18 cellular contexts compared by ENCODE assay signal in the genomic region with DNA sequence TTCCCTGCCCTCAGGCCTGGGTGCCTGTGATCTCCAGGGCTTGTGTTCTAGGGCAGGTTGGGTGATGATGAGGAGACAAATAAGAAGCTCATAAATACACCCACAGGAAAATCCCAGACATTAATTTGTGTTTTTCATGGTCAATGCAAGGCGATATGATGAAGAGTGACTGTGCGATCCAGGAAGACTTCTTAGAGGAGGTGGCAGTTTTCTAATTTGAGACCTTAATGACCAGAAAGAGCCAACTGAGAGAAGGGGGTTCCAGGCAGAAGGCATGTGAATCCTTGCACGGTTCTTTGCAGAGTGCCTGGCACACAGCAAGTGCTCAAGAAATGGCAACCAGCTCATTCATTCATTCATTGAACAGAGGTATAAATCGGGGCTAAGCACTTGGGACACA. TPM values are rescaled to one million over a fixed set of nuclear protein-coding genes. Genes with fewer than 3 reads are reported as not detected.
DNase-seq lines count a peak whose midpoint lies in the region; ATAC-seq, FAIRE-seq and TF ChIP-seq lines count a peak whose summit lies in the region.
"Had no signal": no experiment of that assay in that cellular context is flagged by ENCODE, and none has a peak within 500 bp of the region (broad histone marks: within the 10 kb centered on the region; RNA-seq: fewer than 3 reads in every experiment).

No MANE protein-coding gene starts in this region.

- H3F3A ChIP-seq in MM.1S (ENCODE audit: insufficient read depth, low read length): no peaks in the 10 kb centered on the region

- H2BK5ac ChIP-seq in mesenchymal stem cell (ENCODE audit: low read depth, low read length, poor library complexity, severe bottlenecking): no peak overlapping the region

- H4K20me1 ChIP-seq in K562 (replicated peaks; ENCODE audit: control insufficient read depth, insufficient read depth, low read length) (peaks cover 4% of the 10 kb centered on the region; the same call in 1 of the 2 replicates), MM.1S (ENCODE audit: insufficient read depth, low read length) (no peaks in the 10 kb centered on the region)

- no peak for TF ChIP-seq CTCF in K562 (IDR thresholded peaks at IDR 0.05 in 2 of 3, conservative IDR thresholded peaks at IDR 0.05 in 1 of 3; ENCODE audit: insufficient read depth in 2 of 3, low read depth in 1 of 3, low read length in 3 of 3)
- no peak for TF ChIP-seq CTCF in MM.1S (IDR thresholded peaks at IDR 0.05; ENCODE audit: low read length)

- H3K9ac ChIP-seq in NT2/D1 (ENCODE audit: insufficient read length, low read depth) (peak overlapping the region; percentile 11), K562 (ENCODE audit: insufficient read depth in 1 of 2, low read depth in 2 of 2, low read length in 2 of 2) (no peak overlapping the region), iPS-15b (ENCODE audit: low read depth, low read length) (no peak overlapping the region), MM.1S (ENCODE audit: low read length) (no peak overlapping the region), mesenchymal stem cell (ENCODE audit: low read length) (no peak overlapping the region)
- H3K9ac ChIP-seq: GM23248 had no signal

- no peak overlapping the region for H2BK12ac ChIP-seq in mesenchymal stem cell (ENCODE audit: low read length in 2 of 2)

- TF ChIP-seq RAD21 in K562 (CRISPR knock-in tag; conservative IDR thresholded peaks at IDR 0.05 in 1 of 2, IDR thresholded peaks at IDR 0.05 in 1 of 2): no peak

- no peaks in the 10 kb centered on the region for H3K9me3 ChIP-seq in NT2/D1 (ENCODE audit: insufficient read depth, low read length)
- H3K9me3 ChIP-seq in K562 (replicated peaks; ENCODE audit: control insufficient read depth, insufficient read depth, low read depth, low read length): no peaks in the 10 kb centered on the region
- no peaks in the 10 kb centered on the region for H3K9me3 ChIP-seq in iPS-15b (ENCODE audit: control insufficient read depth, insufficient read depth, low read length)
- H3K9me3 ChIP-seq in MM.1S (replicated peaks; ENCODE audit: insufficient read depth, low read length): no peaks in the 10 kb centered on the region
- H3K9me3 ChIP-seq in mesenchymal stem cell (ENCODE audit: control insufficient read depth, low read length): no peaks in the 10 kb centered on the region
- H3K9me3 ChIP-seq: Caco-2 had no signal

- no peak overlapping the region for H2BK15ac ChIP-seq in mesenchymal stem cell (ENCODE audit: low read depth, poor library complexity, severe bottlenecking)

- H3K27me3 ChIP-seq in NT2/D1 (ENCODE audit: insufficient read depth, insufficient read length) (peaks cover 48% of the 10 kb centered on the region), K562 (ENCODE audit: control insufficient read depth in 2 of 2, insufficient read depth in 2 of 2, low read length in 2 of 2) (peaks cover 8 to 32% of the 10 kb centered on the region in 2 experiments; a peak in 4 of 5 replicates), iPS-15b (ENCODE audit: control insufficient read depth, insufficient read depth, low read length) (peaks cover 26% of the 10 kb centered on the region), MM.1S (replicated peaks; ENCODE audit: insufficient read depth, low read length) (no peaks in the 10 kb centered on the region), mesenchymal stem cell (ENCODE audit: control insufficient read depth in 1 of 2, insufficient read depth in 1 of 2, low read length in 2 of 2) (peaks cover 49 to 53% of the 10 kb centered on the region in 2 experiments)

- H2BK120ac ChIP-seq in mesenchymal stem cell (ENCODE audit: low read depth, low read length): no peak overlapping the region

- no peak overlapping the region for H3K27ac ChIP-seq in K562 (ENCODE audit: extremely low read depth, low read depth, low read length)
- H3K27ac ChIP-seq in MM.1S (ENCODE audit: low read length): no peak overlapping the region
- no peak overlapping the region for H3K27ac ChIP-seq in mesenchymal stem cell (ENCODE audit: low read length, poor library complexity, severe bottlenecking)
- H3K27ac ChIP-seq: C4-2B, GM23248 had no signal

- FAIRE-seq in K562 (lab: Jason Lieb, UNC) (no peak), GM12891 (lab: Jason Lieb, UNC) (no peak)
- FAIRE-seq: A204.1, D721Med, G401.6, GM12892, GM18507 had no signal

- no TSS peak for BruUV-seq in K562 (replicated peaks; lab: Mats Ljungman, UMichigan)

- H4K8ac ChIP-seq in mesenchymal stem cell (ENCODE audit: low read length): no peak overlapping the region

- no peaks in the 10 kb centered on the region for H3K9me2 ChIP-seq in MM.1S (replicated peaks; ENCODE audit: insufficient read depth, low read length)

- H3K14ac ChIP-seq in mesenchymal stem cell (ENCODE audit: low read length in 2 of 2): no peak overlapping the region

- no peak overlapping the region for H2AK5ac ChIP-seq in mesenchymal stem cell (ENCODE audit: low read length, severe bottlenecking)

- TF ChIP-seq EP300 in K562 (IDR thresholded peaks at IDR 0.05; ENCODE audit: low read length): no peak

- WGBS in K562 (ENCODE audit: insufficient coverage, low coverage, missing lambda C conversion rate): 15% methylated on average over 4 of the region's 4 CpGs
- 74% methylated on average over 4 of the region's 4 CpGs for WGBS in mesenchymal stem cell

- ATAC-seq in K562: no peak

- TF ChIP-seq POLR2A in K562 (conservative IDR thresholded peaks at IDR 0.05) (no peak), GM12891 (IDR thresholded peaks at IDR 0.05; ENCODE audit: low read depth, low read length) (no peak)

- H4K91ac ChIP-seq in mesenchymal stem cell (ENCODE audit: low read length): no peak overlapping the region

- in situ Hi-C loops in K562 (cut with MboI): no loop called here

- H3K36me3 ChIP-seq in NT2/D1 (ENCODE audit: insufficient read depth, insufficient read length, low read length) (no peaks in the 10 kb centered on the region), K562 (ENCODE audit: control insufficient read depth, insufficient read depth, low read length) (no peaks in the 10 kb centered on the region), iPS-15b (ENCODE audit: control insufficient read depth, insufficient read depth, low read length) (no peaks in the 10 kb centered on the region), MM.1S (replicated peaks; ENCODE audit: insufficient read depth, low read length) (no peaks in the 10 kb centered on the region), mesenchymal stem cell (ENCODE audit: control insufficient read depth in 1 of 2, insufficient read depth in 2 of 2, low read depth in 1 of 2, low read length in 2 of 2) (no peaks in the 10 kb centered on the region)

- H3K4me1 ChIP-seq in NT2/D1 (ENCODE audit: insufficient read depth, insufficient read length) (peaks cover 20% of the 10 kb centered on the region), K562 (replicated peaks in 1 of 2; ENCODE audit: control insufficient read depth in 2 of 2, insufficient read depth in 2 of 2, low read length in 2 of 2) (no peaks in the 10 kb centered on the region; a peak in 1 of 5 replicates), iPS-15b (ENCODE audit: control insufficient read depth, insufficient read depth, low read length) (peaks cover 31% of the 10 kb centered on the region), MM.1S (ENCODE audit: low read length) (no peaks in the 10 kb centered on the region), mesenchymal stem cell (ENCODE audit: control insufficient read depth, insufficient read depth, low read depth, low read length) (peaks cover 2% of the 10 kb centered on the region)
- H3K4me1 ChIP-seq: Caco-2 had no signal

- no peak overlapping the region for H3K23ac ChIP-seq in mesenchymal stem cell (ENCODE audit: low read length in 2 of 2)

- H3K4ac ChIP-seq in mesenchymal stem cell (ENCODE audit: low read depth in 1 of 2, low read length in 2 of 2): no peak overlapping the region

- H3K9me1 ChIP-seq in K562 (ENCODE audit: control insufficient read depth, insufficient read depth, low read length): no peaks in the 10 kb centered on the region

- H3K4me3 ChIP-seq in NT2/D1 (ENCODE audit: insufficient read length, low read depth) (no peak overlapping the region), K562 (no peak overlapping the region), iPS-15b (ENCODE audit: low read depth, low read length) (peak overlapping the region; percentile 12), MM.1S (ENCODE audit: low read length) (no peak overlapping the region), mesenchymal stem cell (ENCODE audit: insufficient read depth in 1 of 2, low read depth in 1 of 2, low read length in 2 of 2) (no peak overlapping the region)
- H3K4me3 ChIP-seq: GM23248 had no signal

- POLR2A ChIA-PET in K562 (lab: Yijun Ruan, JAX): interaction anchor here (0.6 to 0.8 kb wide), 3 partner anchors 23 to 1595 kb away, joined by 3 to 5 read pairs (median 5); no protein-coding TSS in a partner anchor

- H2AFZ ChIP-seq in K562 (ENCODE audit: low read depth, low read length): no peak overlapping the region
- no peak overlapping the region for H2AFZ ChIP-seq in MM.1S (ENCODE audit: low read length)
- H2AFZ ChIP-seq in mesenchymal stem cell (ENCODE audit: low read depth, low read length): no peak overlapping the region
- H2AFZ ChIP-seq: GM23248 had no signal

- CTCF ChIA-PET in K562 (lab: Yijun Ruan, JAX; ENCODE audit: low intra/inter-chr PET ratio): no interaction called here

- H3K18ac ChIP-seq in mesenchymal stem cell (ENCODE audit: low read depth in 1 of 2, low read length in 2 of 2): no peak overlapping the region

- H3K4me2 ChIP-seq in K562 (ENCODE audit: insufficient read depth, low read length) (no peak overlapping the region), MM.1S (ENCODE audit: low read depth, low read length) (no peak overlapping the region), mesenchymal stem cell (ENCODE audit: low read length, poor library complexity, severe bottlenecking) (no peak overlapping the region)

- no peaks in the 10 kb centered on the region for H3K79me1 ChIP-seq in mesenchymal stem cell (replicated peaks; ENCODE audit: low read length, poor library complexity, severe bottlenecking)

- DNase-seq in NT2/D1 (ENCODE audit: low read depth, low spot score): no peak
- no peak for DNase-seq in K562 (ENCODE audit: extremely low read depth in 1 of 4, low spot score in 3 of 4)
- DNase-seq in NCI-H510A (lab: John Stamatoyannopoulos, UW): no peak
- DNase-seq in MM.1S: no peak
- no peak for DNase-seq in mesenchymal stem cell
- DNase-seq in GM12891 (ENCODE audit: insufficient read length, low spot score): no peak
- DNase-seq: AML-193; Caco-2; CD4-positive, alpha-beta T cell; HFFc6 had no signal

- intact Hi-C loops in K562 (cut with micrococcal nuclease): no loop called here

- H3K79me2 ChIP-seq in K562 (ENCODE audit: control insufficient read depth, insufficient read depth, low read length) (no peaks in the 10 kb centered on the region), MM.1S (ENCODE audit: low read length) (no peaks in the 10 kb centered on the region)

RNA-seq across cellular contexts. Expression of a gene that starts 7.2 kb away (rescaled TPM):
- total RNA-seq in K562 (2011; cell fraction: chromatin; rRNA removed; ENCODE audit: low replicate concordance): not detected in 2 replicates
- total RNA-seq in K562 (2011; cell fraction: nucleolus; rRNA removed): not detected in 2 replicates
- not detected in 2 replicates for total RNA-seq in K562 (2011; cell fraction: nucleoplasm; rRNA removed)
- total RNA-seq in K562 (2014; rRNA removed) (not detected in 2 replicates), K562 (2014; rRNA removed; fragmentation: Illumina TruSeq; extraction: Trizol) (0.04 TPM in 1 of 2 replicates, not detected in the other), K562 (2015; rRNA removed; fragmentation: Illumina TruSeq; extraction: Trizol) (0.07 TPM in 1 of 2 replicates, not detected in the other), K562 (2021) (0.18 TPM in 1 of 2 replicates, not detected in the other)
- polyA plus RNA-seq in K562 (2011; rRNA removed) (0.01 TPM in 1 of 2 replicates, not detected in the other), K562 (2014; fragmentation: Illumina TruSeq; extraction: Trizol) (0.13 TPM in 1 of 2 replicates, not detected in the other), K562 (2014; fragmentation: Nextera tagmentation; extraction: Ambion mirVana) (not detected), K562 (2014; rRNA removed) (not detected in 2 replicates)
- polyA plus RNA-seq in K562 (2011; cell fraction: cytosol; rRNA removed): not detected in 2 replicates
- polyA plus RNA-seq in K562 (2011; cell fraction: nucleus; rRNA removed): 0.04 and 0.11 TPM in 2 replicates
- 0.01 and 0.14 TPM in 2 replicates for polyA plus RNA-seq in K562 (2012)
- polyA minus RNA-seq in K562 (2011; rRNA and poly(A)+ RNA removed): not detected in 2 replicates
- not detected in 2 replicates for polyA minus RNA-seq in K562 (2011; cell fraction: cytosol; rRNA and poly(A)+ RNA removed)
- polyA minus RNA-seq in K562 (2011; cell fraction: nucleus; rRNA and poly(A)+ RNA removed): not detected in 2 replicates
- 0.15 TPM for polyA plus RNA-seq in mesenchymal stem cell (2013, experiment 1 of 2)
- polyA plus RNA-seq in mesenchymal stem cell (2013, experiment 2 of 2): 0.19 TPM
- polyA plus RNA-seq in GM12891 (2012; ENCODE audit: low read depth, missing spikeins): 0.26 TPM
- total RNA-seq: Caco-2; CD4-positive, alpha-beta T cell had no signal
